8 cellular contexts compared by ENCODE assay signal in genomic region chr16:2135703-2136490, GRCh38. TPM values are rescaled to one million over a fixed set of nuclear protein-coding genes. Genes with fewer than 3 reads are reported as not detected.
DNase-seq lines count a peak whose midpoint lies in the region; ATAC-seq and TF ChIP-seq lines count a peak whose summit lies in the region.
"Not testable (repeated sequence)": the region's sequence is repeated elsewhere in the genome, so short reads cannot be mapped to it uniquely, and the experiment has no call there.

Gene PKD1 (minus strand): TSS chr16:2135898. CDS start chr16:2135689, 209 bp downstream.

- H3K4me3 ChIP-seq in esophagus squamous epithelium: peak within 1 kb of the TSS; percentile 42 to 72 (median 55)

- H3K9me3 ChIP-seq in esophagus squamous epithelium: not testable (repeated sequence)

- H3K36me3 ChIP-seq in esophagus squamous epithelium: not testable (repeated sequence)

- DNase-seq in AG20443 (ENCODE audit: low spot score) (peak; percentile 42), NCI-H2081 treated with DMSO at 0.1 percent for 48 hours (lab: John Stamatoyannopoulos, UW) (peak; percentile 54), T-helper 1 cell (peak; percentile 95 to 98 (median 97)), esophagus squamous epithelium (lab: John Stamatoyannopoulos, UW) (peak; percentile 69), mesothelial cell of epicardium (ENCODE audit: low spot score in 2 of 2, unreplicated experiment in 2 of 2) (peak; percentile 98 to 100)
- DNase-seq in activated naive CD4-positive, alpha-beta T cell (lab: John Stamatoyannopoulos, UW): peak; percentile 85 to 97 (median 93)
- peak; percentile 98 to 99 for DNase-seq in stimulated activated CD4-positive, alpha-beta T cell treated with anti-CD3 and anti-CD28 coated beads, Interleukin-4, amount 100 ng/mL, for 48 hours (ENCODE audit: low read depth in 2 of 2)

- peak within 1 kb of the TSS; percentile 94 for H3K27ac Mint-ChIP-seq in mesothelial cell of epicardium

- intact Hi-C loops in esophagus squamous epithelium (cut with DNase I): not testable (repeated sequence)

- H3K4me3 Mint-ChIP-seq in mesothelial cell of epicardium: peak within 1 kb of the TSS; percentile 84

- H3K36me3 Mint-ChIP-seq in mesothelial cell of epicardium: not testable (repeated sequence)

- TF ChIP-seq CTCF in esophagus squamous epithelium (IDR thresholded peaks at IDR 0.05); mesothelial cell of epicardium (IDR thresholded peaks at IDR 0.05; ENCODE audit: unreplicated experiment): not testable (repeated sequence)

- H3K27ac ChIP-seq in esophagus squamous epithelium: peak within 1 kb of the TSS; percentile 78 to 92 (median 87)

- H3K4me1 ChIP-seq in esophagus squamous epithelium: peaks cover 9 to 47% (median 17%) of the 10 kb centered on the region in 3 donors

- not testable (repeated sequence) for H3K27me3 ChIP-seq in esophagus squamous epithelium

- not testable (repeated sequence) for H3K27me3 Mint-ChIP-seq in mesothelial cell of epicardium (ENCODE audit: low read depth)

- TF ChIP-seq POLR2A in esophagus squamous epithelium (IDR thresholded peaks at IDR 0.05): peak in 1 of 4 donors; percentile 52

- H3K4me1 Mint-ChIP-seq in mesothelial cell of epicardium: not testable (repeated sequence)

- WGBS in esophagus squamous epithelium, 2 donors: 0 to 1% methylated on average over 4 to 18 of the region's 94 CpGs

- H3K9me3 Mint-ChIP-seq in mesothelial cell of epicardium: not testable (repeated sequence)

- peak; percentile 60 for ATAC-seq in GM21825 (IDR thresholded peaks at IDR 0.05; ENCODE audit: unreplicated experiment)

RNA-seq across cellular contexts. Expression of gene PKD1, which starts in this region (rescaled TPM):
- total RNA-seq in esophagus squamous epithelium (100 to 1,000 TPM in 1 of 4 donors, 10 to 100 TPM in 3; 34.1 to 123 (median 64.1) TPM), mesothelial cell of epicardium (173 to 183 TPM (median 175 TPM) in 3 replicates)

Comparison
In these comparisons a context has a peak if more than half of its experiments do, and no peak if none do; other contexts are left out.
1. Peak in every context shown above with its lines: DNase-seq, ATAC-seq, H3K4me3 ChIP-seq and H3K27ac ChIP-seq.
2. DNase-seq: peak in every context shown above with its lines; median percentile 99 in mesothelial cell of epicardium; 98 in stimulated activated CD4-positive, alpha-beta T cell treated with anti-CD3 and anti-CD28 coated beads, Interleukin-4, amount 100 ng/mL, for 48 hours; 97 in T-helper 1 cell; 93 in activated naive CD4-positive, alpha-beta T cell; 69 in esophagus squamous epithelium; 54 in NCI-H2081 treated with DMSO at 0.1 percent for 48 hours; 42 in AG20443.